In the genomic region with DNA sequence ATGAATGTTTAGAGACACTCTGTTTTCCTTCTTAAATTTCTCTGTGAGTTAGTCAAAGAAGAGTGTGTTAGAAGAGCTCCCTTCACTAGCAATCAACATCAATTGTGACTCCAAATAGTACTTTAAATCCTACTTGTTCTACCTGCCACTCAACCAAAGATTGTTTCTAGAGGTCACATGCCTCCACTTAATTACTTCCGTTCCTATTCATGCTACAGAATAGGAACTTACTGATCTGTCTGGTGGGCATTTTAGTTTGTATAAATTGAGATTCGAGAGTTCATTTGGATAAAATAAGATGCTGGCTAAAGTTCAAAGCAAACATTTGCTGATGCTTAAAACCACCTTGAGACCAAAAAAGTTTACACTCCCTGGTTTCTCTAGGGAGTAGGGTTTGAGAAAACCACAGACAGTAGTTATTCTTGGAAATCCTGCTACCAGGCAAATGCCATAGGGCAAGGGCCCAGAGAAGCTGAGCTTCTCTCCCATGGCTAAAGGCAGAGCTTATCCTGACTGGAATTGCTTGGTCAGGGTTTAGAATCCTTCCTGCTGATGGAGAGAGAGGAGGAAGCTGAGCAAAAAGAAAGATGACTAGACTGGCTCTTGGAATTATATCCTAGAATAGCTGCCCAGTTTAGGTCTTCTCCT, we compare ENCODE assay signal across 17 cellular contexts.
DNase-seq lines count a peak whose midpoint lies in the region; ATAC-seq and TF ChIP-seq lines count a peak whose summit lies in the region.
"Had no signal": no experiment of that assay in that cellular context is flagged by ENCODE, and none has a peak within 500 bp of the region (broad histone marks: within the 10 kb centered on the region; RNA-seq: fewer than 3 reads in every experiment).

No MANE protein-coding gene starts in this region.

- no peaks in the 10 kb centered on the region for H3K9me3 ChIP-seq in A673 (ENCODE audit: low read depth, low read length, poor library complexity, severe bottlenecking)
- H3K9me3 ChIP-seq in SJCRH30 (replicated peaks) = no peaks in the 10 kb centered on the region
- H3K9me3 ChIP-seq: gastroesophageal sphincter, upper lobe of left lung had no signal

- H3K4me3 ChIP-seq in A673 (ENCODE audit: low read depth, low read length, poor library complexity, severe bottlenecking) = no peak overlapping the region
- H3K4me3 ChIP-seq in SJCRH30 = no peak overlapping the region
- H3K4me3 ChIP-seq: gastroesophageal sphincter, upper lobe of left lung had no signal

- H3K4me3 Mint-ChIP-seq in mesothelial cell of epicardium = no peak overlapping the region
- H3K4me3 Mint-ChIP-seq: endodermal cell, immature natural killer cell had no signal

- POLR2A ChIA-PET in A673 (lab: Charles Lee; ENCODE audit: low non-redundant PET) = no interaction called here

- ATAC-seq in GM21390 (IDR thresholded peaks at IDR 0.05; ENCODE audit: unreplicated experiment) (no peak), HG02798 (IDR thresholded peaks at IDR 0.05; ENCODE audit: poor library complexity, unreplicated experiment) (no peak), left cardiac atrium (no peak)
- ATAC-seq: gastroesophageal sphincter had no signal

- H3K36me3 Mint-ChIP-seq in mesothelial cell of epicardium = no peaks in the 10 kb centered on the region
- H3K36me3 Mint-ChIP-seq: immature natural killer cell had no signal

- TF ChIP-seq CTCF in A673 (conservative IDR thresholded peaks at IDR 0.05; ENCODE audit: low read depth, low read length) = no peak
- TF ChIP-seq CTCF in mesothelial cell of epicardium (IDR thresholded peaks at IDR 0.05; ENCODE audit: unreplicated experiment) = no peak

- H3K4me1 ChIP-seq in A673 (ENCODE audit: insufficient read depth, low read length, poor library complexity, severe bottlenecking) (peaks cover 52% of the 10 kb centered on the region), SJCRH30 (peaks cover 13% of the 10 kb centered on the region)
- H3K4me1 ChIP-seq: gastroesophageal sphincter, upper lobe of left lung had no signal

- H3K9me3 Mint-ChIP-seq in mesothelial cell of epicardium = no peaks in the 10 kb centered on the region
- H3K9me3 Mint-ChIP-seq: endodermal cell, immature natural killer cell had no signal

- intact Hi-C loops in A673 (cut with micrococcal nuclease; ENCODE audit: unreplicated experiment) = no loop called here
- intact Hi-C loops in left cardiac atrium (cut with DNase I) = no loop called here

- no peaks in the 10 kb centered on the region for H3K27me3 Mint-ChIP-seq in mesothelial cell of epicardium (ENCODE audit: low read depth)

- H3K27ac ChIP-seq in A673 (ENCODE audit: low read depth, low read length, poor library complexity, severe bottlenecking) = no peak overlapping the region
- H3K27ac ChIP-seq in SJCRH30 = no peak overlapping the region
- H3K27ac ChIP-seq: gastroesophageal sphincter, upper lobe of left lung had no signal

- H3K27me3 ChIP-seq in A673 (replicated peaks; ENCODE audit: insufficient read depth, low read depth, low read length, poor library complexity) (no peaks in the 10 kb centered on the region), SJCRH30 (no peaks in the 10 kb centered on the region)
- H3K27me3 ChIP-seq: gastroesophageal sphincter, upper lobe of left lung had no signal

- CTCF ChIA-PET in A673 (lab: Charles Lee) = no interaction called here

- H3K27ac Mint-ChIP-seq in mesothelial cell of epicardium = peak overlapping the region; percentile 34
- H3K27ac Mint-ChIP-seq: endodermal cell, immature natural killer cell had no signal

- BruUV-seq in A673 (replicated peaks; lab: Mats Ljungman, UMichigan) = no TSS peak

- H3K36me3 ChIP-seq in A673 (ENCODE audit: insufficient read depth, low read length, poor library complexity, severe bottlenecking) = no peaks in the 10 kb centered on the region
- no peaks in the 10 kb centered on the region for H3K36me3 ChIP-seq in SJCRH30
- H3K36me3 ChIP-seq: gastroesophageal sphincter, upper lobe of left lung had no signal

- DNase-seq in A673 (ENCODE audit: low spot score) (peak; percentile 56), H4 (ENCODE audit: low spot score) (peak; percentile 63), SJCRH30 (peak; percentile 23 to 48), mesothelial cell of epicardium (ENCODE audit: low spot score in 2 of 2, unreplicated experiment in 2 of 2) (no peak), dermis blood vessel endothelial cell (no peak), left cardiac atrium (no peak)
- DNase-seq: activated CD4-positive, alpha-beta T cell treated with anti-CD3 and anti-CD28 coated beads, Interleukin-2, amount 50 U/mL, for 48 hours; activated gamma-delta T cell; EL; endodermal cell; immature natural killer cell; NCI-H1048; SHP77 treated with DMSO at 0.1 percent for 48 hours; upper lobe of left lung had no signal

- H3K4me1 Mint-ChIP-seq in mesothelial cell of epicardium = peaks cover 43% of the 10 kb centered on the region

Comparison
In these comparisons a context has a peak if more than half of its experiments do, and no peak if none do; other contexts are left out.
1. DNase-seq: peak in A673 (single experiment), H4 (single experiment) and SJCRH30 (2 of 2); none in mesothelial cell of epicardium (0 of 2), dermis blood vessel endothelial cell (single experiment) and left cardiac atrium (single experiment).